In the genomic region with DNA sequence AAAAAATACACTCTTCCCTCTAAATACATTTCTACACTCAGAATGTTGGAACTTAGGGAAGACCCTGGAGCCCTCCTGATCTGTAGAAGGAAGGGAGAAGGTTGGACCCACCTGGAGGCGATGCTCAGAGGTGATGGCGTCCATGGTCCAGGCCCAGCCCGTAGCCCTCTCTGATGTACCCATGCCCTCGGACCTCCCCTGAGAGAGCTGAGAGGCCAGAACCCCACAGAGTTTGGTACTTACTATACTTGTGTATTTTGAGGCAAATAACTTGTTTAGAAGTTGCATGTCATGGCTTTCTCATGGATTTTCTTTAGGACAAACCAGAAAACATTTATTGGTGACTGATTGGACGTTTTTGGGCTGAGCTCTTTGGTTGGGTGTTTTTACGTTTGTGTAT, we compare ENCODE assay signal across 20 cellular contexts.
"Had no signal": no experiment of that assay in that cellular context is flagged by ENCODE, and none has a peak within 500 bp of the region (broad histone marks: within the 10 kb centered on the region; RNA-seq: fewer than 3 reads in every experiment).

No MANE protein-coding gene starts in this region.

- H3K9me3 Mint-ChIP-seq: activated T-helper 17 cell treated with anti-CD3 and anti-CD28 coated beads, Interleukin-2, amount 50 U/mL, for 72 hours; mesothelial cell of epicardium; natural killer cell; stimulated activated naive CD8-positive, alpha-beta T cell treated with anti-CD3 and anti-CD28 coated beads, Interleukin-15, amount 100 ng/mL, for 72 hours had no signal

- H3K36me3 Mint-ChIP-seq: mesothelial cell of epicardium, natural killer cell had no signal

- H3K9me3 ChIP-seq: left ventricle myocardium inferior, neutrophil, pancreas, tibial artery had no signal

- H3K36me3 ChIP-seq: left ventricle myocardium inferior, pancreas had no signal

- ATAC-seq: activated CD4-positive, alpha-beta T cell treated with anti-CD3 and anti-CD28 coated beads for 36 hours; activated T-helper 17 cell treated with anti-CD3 and anti-CD28 coated beads, Interleukin-2, amount 50 U/mL, for 72 hours; foreskin keratinocyte; pancreas; right cardiac atrium; stimulated activated naive CD8-positive, alpha-beta T cell treated with anti-CD3 and anti-CD28 coated beads, Interleukin-15, amount 100 ng/mL, for 72 hours had no signal

- H3K27me3 Mint-ChIP-seq: activated CD4-positive, alpha-beta T cell treated with anti-CD3 and anti-CD28 coated beads for 36 hours; activated T-helper 17 cell treated with anti-CD3 and anti-CD28 coated beads, Interleukin-2, amount 50 U/mL, for 72 hours; stimulated activated naive CD8-positive, alpha-beta T cell treated with anti-CD3 and anti-CD28 coated beads, Interleukin-15, amount 100 ng/mL, for 72 hours had no signal

- H3K27ac ChIP-seq: foreskin keratinocyte, left ventricle myocardium inferior, neutrophil, pancreas, skin epidermis, tibial artery had no signal

- H3K4me1 ChIP-seq: foreskin keratinocyte, tibial artery had no signal

- H3K4me3 Mint-ChIP-seq: activated CD4-positive, alpha-beta T cell treated with anti-CD3 and anti-CD28 coated beads for 36 hours; activated T-helper 17 cell treated with anti-CD3 and anti-CD28 coated beads, Interleukin-2, amount 50 U/mL, for 72 hours; mesothelial cell of epicardium; natural killer cell; stimulated activated naive CD8-positive, alpha-beta T cell treated with anti-CD3 and anti-CD28 coated beads, Interleukin-15, amount 100 ng/mL, for 72 hours had no signal

- H3K4me1 Mint-ChIP-seq: mesothelial cell of epicardium had no signal

- H3K27ac Mint-ChIP-seq: activated T-helper 17 cell treated with anti-CD3 and anti-CD28 coated beads, Interleukin-2, amount 50 U/mL, for 72 hours; mesothelial cell of epicardium had no signal

- H3K4me3 ChIP-seq: left ventricle myocardium inferior, pancreas, skin epidermis, tibial artery had no signal

- H3K27me3 ChIP-seq: foreskin keratinocyte, neutrophil, pancreas, tibial artery had no signal

- DNase-seq: activated CD4-positive, alpha-beta T cell treated with anti-CD3 and anti-CD28 coated beads for 36 hours; activated CD4-positive, alpha-beta T cell treated with anti-CD3 and anti-CD28 coated beads, Interleukin-2, amount 50 U/mL, for 48 hours; activated naive CD4-positive, alpha-beta T cell treated with Interleukin-2 at 50 U/mL for 16 hours; cortex of kidney; foreskin keratinocyte; hypothalamus; left ventricle myocardium inferior; natural killer cell; pancreas; right cardiac atrium; stimulated activated CD4-positive, alpha-beta T cell treated with anti-CD3 and anti-CD28 coated beads, Interleukin-1b, Interleukin-23, amount 100 ng/mL, for 48 hours; stimulated activated naive CD8-positive, alpha-beta T cell treated with anti-CD3 and anti-CD28 coated beads, Interleukin-15, amount 100 ng/mL, for 72 hours; T-helper 1 cell; T-helper 9 cell had no signal

- FAIRE-seq: pancreas, urothelium cell line had no signal
